Comparison of ENCODE assay signal across 24 cellular contexts in the genomic region with DNA sequence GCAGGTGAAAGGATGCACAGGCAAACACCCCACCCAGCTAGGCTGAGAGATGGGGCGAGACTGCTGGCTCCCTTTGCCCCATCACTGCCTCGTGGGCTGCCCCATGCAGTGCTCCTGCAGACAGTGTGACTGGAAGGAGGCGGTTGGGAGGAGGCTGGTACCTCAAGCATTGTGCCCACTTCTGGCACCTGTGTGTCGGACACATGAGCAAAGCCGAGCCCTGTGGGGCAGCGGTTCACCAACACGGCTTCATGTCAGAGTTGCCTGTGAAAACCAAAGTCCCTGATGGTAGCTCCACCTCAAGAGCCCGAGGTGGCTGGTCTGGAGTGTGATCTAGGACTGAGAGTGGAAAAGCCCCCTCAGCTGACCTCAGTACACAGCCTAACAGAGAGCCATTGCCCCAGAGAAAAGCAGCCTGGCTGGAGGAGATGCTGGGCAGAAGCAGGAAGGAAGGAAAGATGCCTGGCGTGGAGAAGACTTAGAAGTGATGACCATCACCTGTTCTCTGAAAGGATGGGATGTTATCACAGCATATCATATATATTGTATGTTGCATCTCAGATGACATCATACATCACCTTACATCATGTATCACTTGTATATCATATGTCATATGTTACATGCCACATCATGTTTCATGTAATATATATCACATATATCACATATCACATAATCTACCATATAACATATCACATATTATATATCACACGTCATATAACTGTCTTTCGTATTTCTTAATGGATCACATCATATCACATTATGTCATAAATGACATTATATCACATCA.
"Had no signal": no experiment of that assay in that cellular context is flagged by ENCODE, and none has a peak within 500 bp of the region (broad histone marks: within the 10 kb centered on the region; RNA-seq: fewer than 3 reads in every experiment).

No MANE protein-coding gene starts in this region.

- H3K9me3 Mint-ChIP-seq: activated CD4-positive, alpha-beta memory T cell treated with anti-CD3 and anti-CD28 coated beads for 36 hours; activated naive CD4-positive, alpha-beta T cell treated with anti-CD3 and anti-CD28 coated beads, Interleukin-2, amount 10 ng/mL, durations not matched to agents 7 days and 5 days; dendritic cell treated with granulocyte-macrophage colony-stimulating factor and Interleukin-4, amounts not matched to agents 40 ng/mL and 50 ng/mL, for 4 days; memory B cell; nephron progenitor cell; type B pancreatic cell; WTC11 had no signal

- H3K4me3 ChIP-seq: body of pancreas, cardiac muscle cell, esophagus squamous epithelium, gastrocnemius medialis, testis had no signal

- DNase-seq: activated CD4-positive, alpha-beta memory T cell treated with anti-CD3 and anti-CD28 coated beads for 36 hours; activated effector memory CD4-positive, alpha-beta T cell treated with anti-CD3 and anti-CD28 coated beads, Interleukin-2, amount 50 U/mL, for 16 hours; activated naive CD4-positive, alpha-beta T cell treated with anti-CD3 and anti-CD28 coated beads, Interleukin-2, amount 10 ng/mL, durations not matched to agents 7 days and 5 days; activated T-cell treated with anti-CD3 and anti-CD28 coated beads for 4 hours; anterior cingulate cortex; body of pancreas; effector CD4-positive, alpha-beta T cell; esophagus squamous epithelium; gastrocnemius medialis; hypothalamus; left cardiac atrium; nephron progenitor cell; stimulated activated CD4-positive, alpha-beta T cell treated with anti-CD3 and anti-CD28 coated beads, Interleukin-2, amount 100 ng/mL, for 48 hours; stimulated activated CD8-positive, alpha-beta memory T cell treated with anti-CD3 and anti-CD28 coated beads, Interleukin-4, amount 100 ng/mL, for 48 hours; stimulated activated naive B cell treated with anti-CD40 and anti-IgM and Interleukin-4, amounts not matched to agents 10 μg/mL and 1 μg/mL and 100 μg/mL, for 72 hours; T1000; testis had no signal

- ATAC-seq: body of pancreas; gastrocnemius medialis; left cardiac atrium; stimulated activated naive B cell treated with anti-CD40 and anti-IgM and Interleukin-4, amounts not matched to agents 10 μg/mL and 1 μg/mL and 100 μg/mL, for 72 hours; WTC11 had no signal

- H3K4me1 Mint-ChIP-seq: activated naive CD4-positive, alpha-beta T cell treated with anti-CD3 and anti-CD28 coated beads, Interleukin-2, amount 10 ng/mL, durations not matched to agents 7 days and 5 days; memory B cell; nephron progenitor cell; WTC11 had no signal

- H3K9me3 ChIP-seq: body of pancreas, esophagus squamous epithelium, gastrocnemius medialis, testis had no signal

- H3K27ac ChIP-seq: body of pancreas, cardiac muscle cell, esophagus squamous epithelium, gastrocnemius medialis, parathyroid adenoma, testis had no signal

- H3K36me3 Mint-ChIP-seq: activated CD4-positive, alpha-beta memory T cell treated with anti-CD3 and anti-CD28 coated beads for 36 hours; activated naive CD4-positive, alpha-beta T cell treated with anti-CD3 and anti-CD28 coated beads, Interleukin-2, amount 10 ng/mL, durations not matched to agents 7 days and 5 days; memory B cell; stimulated activated naive B cell treated with anti-CD40 and anti-IgM and Interleukin-4, amounts not matched to agents 10 μg/mL and 1 μg/mL and 100 μg/mL, for 72 hours had no signal

- H3K27me3 ChIP-seq: body of pancreas, cardiac muscle cell, esophagus squamous epithelium, gastrocnemius medialis, testis had no signal

- H3K27ac Mint-ChIP-seq: activated CD4-positive, alpha-beta memory T cell treated with anti-CD3 and anti-CD28 coated beads for 36 hours; activated naive CD4-positive, alpha-beta T cell treated with anti-CD3 and anti-CD28 coated beads, Interleukin-2, amount 10 ng/mL, durations not matched to agents 7 days and 5 days; dendritic cell treated with granulocyte-macrophage colony-stimulating factor and Interleukin-4, amounts not matched to agents 40 ng/mL and 50 ng/mL, for 4 days; memory B cell; nephron progenitor cell; stimulated activated naive B cell treated with anti-CD40 and anti-IgM and Interleukin-4, amounts not matched to agents 10 μg/mL and 1 μg/mL and 100 μg/mL, for 72 hours; type B pancreatic cell; WTC11 had no signal

- FAIRE-seq: islet of Langerhans had no signal

- H3K79me2 ChIP-seq: parathyroid adenoma had no signal

- H3K4me3 Mint-ChIP-seq: activated CD4-positive, alpha-beta memory T cell treated with anti-CD3 and anti-CD28 coated beads for 36 hours; activated naive CD4-positive, alpha-beta T cell treated with anti-CD3 and anti-CD28 coated beads, Interleukin-2, amount 10 ng/mL, durations not matched to agents 7 days and 5 days; dendritic cell treated with granulocyte-macrophage colony-stimulating factor and Interleukin-4, amounts not matched to agents 40 ng/mL and 50 ng/mL, for 4 days; memory B cell; nephron progenitor cell; stimulated activated naive B cell treated with anti-CD40 and anti-IgM and Interleukin-4, amounts not matched to agents 10 μg/mL and 1 μg/mL and 100 μg/mL, for 72 hours; type B pancreatic cell; WTC11 had no signal

- H3K27me3 Mint-ChIP-seq: activated CD4-positive, alpha-beta memory T cell treated with anti-CD3 and anti-CD28 coated beads for 36 hours; activated naive CD4-positive, alpha-beta T cell treated with anti-CD3 and anti-CD28 coated beads, Interleukin-2, amount 10 ng/mL, durations not matched to agents 7 days and 5 days; dendritic cell treated with granulocyte-macrophage colony-stimulating factor and Interleukin-4, amounts not matched to agents 40 ng/mL and 50 ng/mL, for 4 days; memory B cell; stimulated activated naive B cell treated with anti-CD40 and anti-IgM and Interleukin-4, amounts not matched to agents 10 μg/mL and 1 μg/mL and 100 μg/mL, for 72 hours; type B pancreatic cell had no signal

- H2AFZ ChIP-seq: parathyroid adenoma had no signal

- H3K36me3 ChIP-seq: esophagus squamous epithelium, gastrocnemius medialis had no signal

- H3K4me1 ChIP-seq: esophagus squamous epithelium, parathyroid adenoma, testis had no signal

- H3K9ac ChIP-seq: parathyroid adenoma had no signal
